Comparison of ENCODE assay signal across 8 cellular contexts in the genomic region with DNA sequence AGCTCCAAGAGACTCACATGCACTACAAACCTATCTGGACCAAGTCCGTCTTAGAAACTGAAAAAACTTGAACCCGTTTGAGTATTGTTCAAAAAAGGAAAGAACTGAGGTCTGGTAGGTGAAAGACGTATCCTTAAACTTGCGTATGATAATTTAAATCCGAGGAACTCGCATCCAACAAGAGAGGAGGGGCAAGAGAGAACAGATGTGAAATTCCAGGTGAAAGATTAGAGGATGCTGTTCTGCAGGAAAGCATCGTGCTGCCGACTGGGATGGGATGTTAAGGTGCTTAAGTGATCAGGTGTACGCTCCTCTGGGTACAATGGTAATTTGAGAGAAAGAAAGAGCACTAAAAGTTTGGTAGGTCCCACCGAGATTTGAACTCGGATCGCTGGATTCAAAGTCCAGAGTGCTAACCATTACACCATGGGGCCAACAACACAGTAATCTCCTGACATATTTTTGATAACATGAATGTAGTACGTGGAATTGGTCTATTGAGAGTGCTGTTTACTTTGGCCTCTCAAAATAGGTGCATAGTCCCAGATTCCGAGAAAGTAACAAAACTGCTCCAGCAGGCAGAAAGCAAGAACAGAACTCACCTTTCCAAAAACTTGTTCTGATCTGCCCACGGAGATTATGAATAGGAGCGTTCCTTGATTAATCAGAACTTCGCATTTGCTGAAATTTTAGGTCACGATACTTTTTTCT. TPM values are rescaled to one million over a fixed set of nuclear protein-coding genes. Genes with fewer than 3 reads are reported as not detected.
DNase-seq lines count a peak whose midpoint lies in the region; TF ChIP-seq lines count a peak whose summit lies in the region.

No MANE protein-coding gene starts in this region.

- H3K4me3 ChIP-seq in breast epithelium: peak overlapping the region; percentile 24 to 68 (median 57)

- TF ChIP-seq POLR2A in breast epithelium (IDR thresholded peaks at IDR 0.05): no peak

- no peaks in the 10 kb centered on the region for H3K4me1 ChIP-seq in breast epithelium

- peak; percentile 50 to 62 for DNase-seq in SHP77 (lab: John Stamatoyannopoulos, UW)
- no peak for DNase-seq in SHP77 treated with DMSO at 0.1 percent for 48 hours (lab: John Stamatoyannopoulos, UW)
- peak; percentile 54 to 88 (median 77) for DNase-seq in NCI-H1417 (lab: John Stamatoyannopoulos, UW)
- DNase-seq in T-helper 1 cell: peak in 4 of 5 donors; percentile 16 to 73 (median 31)
- no peak for DNase-seq in breast epithelium (ENCODE audit: low spot score in 2 of 2)
- DNase-seq in iris pigment epithelial cell (ENCODE audit: low read depth): peak; percentile 61
- peak; percentile 48 for DNase-seq in stimulated activated CD4-positive, alpha-beta T cell treated with anti-CD3 and anti-CD28 coated beads, Interleukin-12 subunit alpha, Interleukin-12 subunit beta, amount 100 ng/mL, for 4 hours
- no peak for DNase-seq in GM19238 (ENCODE audit: insufficient read length, low spot score)

- H3K27ac ChIP-seq in breast epithelium: peak overlapping the region; percentile 49 to 85

- no peaks in the 10 kb centered on the region for H3K36me3 ChIP-seq in breast epithelium

- intact Hi-C loops in breast epithelium (cut with DNase I; ENCODE audit: low total_unique reads): loop anchor here (10.0 kb wide), 1 partner anchor 243 kb away; no protein-coding TSS in a partner anchor

- H3K9me3 ChIP-seq in breast epithelium: no peaks in the 10 kb centered on the region

- no peak for TF ChIP-seq CTCF in breast epithelium (IDR thresholded peaks at IDR 0.05)

- no peaks in the 10 kb centered on the region for H3K27me3 ChIP-seq in breast epithelium

RNA-seq across cellular contexts. Expression of a gene that starts 53.5 kb away (rescaled TPM):
- 10 to 100 TPM; 13.6 to 20.3 (median 13.8) TPM for total RNA-seq in breast epithelium

Comparison
In these comparisons a context has a peak if more than half of its experiments do, and no peak if none do; other contexts are left out.
1. DNase-seq: peak in SHP77 (2 of 2), NCI-H1417 (3 of 3), T-helper 1 cell (4 of 5), iris pigment epithelial cell (single experiment) and stimulated activated CD4-positive, alpha-beta T cell treated with anti-CD3 and anti-CD28 coated beads, Interleukin-12 subunit alpha, Interleukin-12 subunit beta, amount 100 ng/mL, for 4 hours (single experiment); none in SHP77 treated with DMSO at 0.1 percent for 48 hours (single experiment), breast epithelium (0 of 2) and GM19238 (single experiment).